ENCODE assay signal across 24 cellular contexts in the genomic region with DNA sequence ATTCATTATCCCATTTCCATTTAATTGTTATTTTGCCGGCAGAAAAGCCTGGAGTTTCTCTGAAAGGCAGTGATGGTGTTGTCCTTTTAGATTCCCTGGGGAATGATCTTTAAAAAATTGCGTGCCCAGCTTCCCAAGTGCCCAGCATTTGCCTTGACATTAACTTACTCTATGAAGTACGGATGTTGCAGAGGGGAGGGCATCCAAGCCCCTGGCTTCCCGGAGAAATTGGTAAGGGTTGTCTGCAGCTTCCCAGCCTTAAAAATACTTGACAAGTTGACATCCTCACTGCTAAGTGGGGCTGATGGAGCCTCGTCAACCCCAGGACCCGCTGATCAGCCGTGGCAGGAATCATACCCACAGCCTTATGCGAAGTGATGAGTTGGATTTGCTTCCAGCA.
"Had no signal": no experiment of that assay in that cellular context is flagged by ENCODE, and none has a peak within 500 bp of the region (broad histone marks: within the 10 kb centered on the region; RNA-seq: fewer than 3 reads in every experiment).

No MANE protein-coding gene starts in this region.

- H3K27ac ChIP-seq: colonic mucosa, coronary artery, dorsolateral prefrontal cortex, epithelial cell of prostate, esophagus muscularis mucosa, esophagus squamous epithelium, foreskin keratinocyte, gastrocnemius medialis, gastroesophageal sphincter, heart left ventricle, heart right ventricle had no signal

- DNase-seq: colonic mucosa; cortex of kidney; dermis blood vessel endothelial cell; dorsolateral prefrontal cortex; effector CD4-positive, alpha-beta T cell; effector CD8-positive, alpha-beta T cell; effector memory CD4-positive, alpha-beta T cell; effector memory CD8-positive, alpha-beta T cell; endodermal cell; erythroblast; esophagus squamous epithelium; foreskin fibroblast; foreskin keratinocyte; foreskin melanocyte; gastrocnemius medialis; glutamatergic neuron; heart left ventricle; heart right ventricle had no signal

- H3K36me3 ChIP-seq: colonic mucosa, esophagus muscularis mucosa, esophagus squamous epithelium, gastrocnemius medialis, gastroesophageal sphincter, heart left ventricle, heart right ventricle had no signal

- H3K4me1 ChIP-seq: colonic mucosa, esophagus muscularis mucosa, esophagus squamous epithelium, foreskin keratinocyte, gastrocnemius medialis, gastroesophageal sphincter, heart left ventricle, heart right ventricle had no signal

- H3K27me3 ChIP-seq: colonic mucosa, esophagus squamous epithelium, foreskin keratinocyte, gastrocnemius medialis had no signal

- H3K27ac Mint-ChIP-seq: dendritic cell treated with granulocyte-macrophage colony-stimulating factor and Interleukin-4, amounts not matched to agents 40 ng/mL and 50 ng/mL, for 4 days; effector memory CD8-positive, alpha-beta T cell; endodermal cell had no signal

- H3K4me3 Mint-ChIP-seq: dendritic cell treated with granulocyte-macrophage colony-stimulating factor and Interleukin-4, amounts not matched to agents 40 ng/mL and 50 ng/mL, for 4 days; effector memory CD8-positive, alpha-beta T cell; endodermal cell had no signal

- H3K27me3 Mint-ChIP-seq: effector memory CD8-positive, alpha-beta T cell had no signal

- ATAC-seq: effector memory CD8-positive, alpha-beta T cell; esophagus mucosa; foreskin keratinocyte; gastrocnemius medialis; gastroesophageal sphincter; heart left ventricle; heart right ventricle had no signal

- H3K9me3 Mint-ChIP-seq: dendritic cell treated with granulocyte-macrophage colony-stimulating factor and Interleukin-4, amounts not matched to agents 40 ng/mL and 50 ng/mL, for 4 days; endodermal cell had no signal

- H3K4me3 ChIP-seq: colonic mucosa, coronary artery, dorsolateral prefrontal cortex, esophagus muscularis mucosa, esophagus squamous epithelium, gastrocnemius medialis, gastroesophageal sphincter, heart left ventricle, heart right ventricle had no signal

- H3K9me3 ChIP-seq: colonic mucosa, esophagus muscularis mucosa, gastrocnemius medialis, heart left ventricle, heart right ventricle had no signal
